1 cellular context compared by ENCODE assay signal in genomic region chr2:182559623-182560022, GRCh38.
TF ChIP-seq lines count a peak whose summit lies in the region.

No MANE protein-coding gene starts in this region.

TF ChIP-seq in SK-N-SH treated with all-trans-retinoic acid at 6 μM for 48 hours, 23 proteins besides CTCF, POLR2A, EP300 and RAD21 (continued from another document):
- TF ChIP-seq TSHZ2 (CRISPR knock-in tag; IDR thresholded peaks at IDR 0.05) (no peak), TOX (CRISPR knock-in tag; IDR thresholded peaks at IDR 0.05; ENCODE audit: borderline replicate concordance) (no peak), ZNF8 (CRISPR knock-in tag; IDR thresholded peaks at IDR 0.05) (no peak), ESRRG (CRISPR knock-in tag; IDR thresholded peaks at IDR 0.05) (no peak), GLIS3 (CRISPR knock-in tag; IDR thresholded peaks at IDR 0.05) (no peak), RARB (CRISPR knock-in tag; IDR thresholded peaks at IDR 0.05) (no peak), SNAI2 (CRISPR knock-in tag; IDR thresholded peaks at IDR 0.05) (no peak), CSDC2 (CRISPR knock-in tag; IDR thresholded peaks at IDR 0.05) (no peak), ISL1 (CRISPR knock-in tag; IDR thresholded peaks at IDR 0.05) (no peak), PATZ1 (CRISPR knock-in tag; IDR thresholded peaks at IDR 0.05; ENCODE audit: borderline replicate concordance) (no peak)
